19 cellular contexts compared by ENCODE assay signal in the genomic region with DNA sequence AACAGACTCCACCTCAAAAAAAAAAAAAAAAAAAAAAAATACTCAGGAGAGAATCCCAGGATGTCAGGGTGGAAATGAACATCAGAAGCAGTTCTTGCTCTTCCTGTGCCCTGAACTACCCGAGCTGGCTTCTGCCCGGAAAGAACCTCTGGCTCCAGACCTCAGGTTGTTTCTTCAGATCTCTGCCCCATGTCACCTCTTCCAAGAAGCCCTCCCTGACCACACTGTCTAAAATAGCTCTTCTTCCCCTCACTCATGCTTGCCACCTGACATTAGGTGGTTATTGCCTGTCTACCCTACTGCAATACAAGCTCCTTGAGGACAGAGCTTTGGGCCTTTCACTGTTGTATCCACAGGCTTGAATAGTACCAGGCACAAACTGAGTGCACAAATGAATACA. TPM values are rescaled to one million over a fixed set of nuclear protein-coding genes. Genes with fewer than 3 reads are reported as not detected.
DNase-seq lines count a peak whose midpoint lies in the region; ATAC-seq, FAIRE-seq and TF ChIP-seq lines count a peak whose summit lies in the region.
"Had no signal": no experiment of that assay in that cellular context is flagged by ENCODE, and none has a peak within 500 bp of the region (broad histone marks: within the 10 kb centered on the region; RNA-seq: fewer than 3 reads in every experiment).

No MANE protein-coding gene starts in this region.

- H3K4me1 Mint-ChIP-seq in activated CD4-positive, alpha-beta T cell treated with anti-CD3 and anti-CD28 coated beads, Interleukin-2, amount 10 ng/mL, durations not matched to agents 7 days and 5 days = peaks cover 47% of the 10 kb centered on the region
- H3K4me1 Mint-ChIP-seq in IgD-negative memory B cell (peaks cover 38 to 50% (median 43%) of the 10 kb centered on the region in 3 donors), endodermal cell (peaks cover 35% of the 10 kb centered on the region)
- H3K4me1 Mint-ChIP-seq in stimulated activated naive B cell treated with anti-CD40 and anti-IgM and Interleukin-4, amounts not matched to agents 10 μg/mL and 1 μg/mL and 100 μg/mL, for 72 hours = peaks cover 32 to 58% of the 10 kb centered on the region in 2 donors

- H3K27ac ChIP-seq in endodermal cell (ENCODE audit: low read depth, low read length) = no peak overlapping the region
- H3K27ac ChIP-seq in subcutaneous abdominal adipose tissue (ENCODE audit: low read depth, low read length) = peak overlapping the region; percentile 0
- H3K27ac ChIP-seq: BLaER1, KMS-11 had no signal

- H3K27me3 Mint-ChIP-seq in activated CD4-positive, alpha-beta T cell treated with anti-CD3 and anti-CD28 coated beads, Interleukin-2, amount 10 ng/mL, durations not matched to agents 7 days and 5 days = no peaks in the 10 kb centered on the region
- H3K27me3 Mint-ChIP-seq in IgD-negative memory B cell (no peaks in the 10 kb centered on the region), endodermal cell (ENCODE audit: insufficient read depth) (no peaks in the 10 kb centered on the region)
- no peaks in the 10 kb centered on the region for H3K27me3 Mint-ChIP-seq in stimulated activated naive B cell treated with anti-CD40 and anti-IgM and Interleukin-4, amounts not matched to agents 10 μg/mL and 1 μg/mL and 100 μg/mL, for 72 hours

- CTCF ChIA-PET in activated CD4-positive, alpha-beta T cell treated with anti-CD3 and anti-CD28 coated beads, Interleukin-2, amount 10 ng/mL, durations not matched to agents 7 days and 5 days (lab: Charles Lee) = interaction anchor here (0.6 to 1.7 kb wide), 6 partner anchors 10 to 469 kb away, joined by 3 to 6 read pairs (median 4); no protein-coding TSS in a partner anchor

- H3K9me3 ChIP-seq in endodermal cell (ENCODE audit: control insufficient read depth, low read length) (no peaks in the 10 kb centered on the region), subcutaneous abdominal adipose tissue (ENCODE audit: control insufficient read depth in 5 of 5, low read length in 5 of 5) (no peaks in the 10 kb centered on the region)

- ATAC-seq in stimulated activated naive B cell treated with anti-CD40 and anti-IgM and Interleukin-4, amounts not matched to agents 10 μg/mL and 1 μg/mL and 100 μg/mL, for 72 hours (replicated peaks) = no peak
- ATAC-seq: heart left ventricle had no signal

- no peak for TF ChIP-seq CTCF in endodermal cell (conservative IDR thresholded peaks at IDR 0.05)

- no peak for DNase-seq in activated CD4-positive, alpha-beta T cell treated with anti-CD3 and anti-CD28 coated beads, Interleukin-2, amount 10 ng/mL, durations not matched to agents 7 days and 5 days
- DNase-seq in activated CD4-positive, alpha-beta T cell treated with anti-CD3 and anti-CD28 coated beads for 1 hour = no peak
- DNase-seq in endodermal cell (no peak), islet precursor cell (no peak), frontal cortex (ENCODE audit: low spot score in 2 of 2) (no peak)
- no peak for DNase-seq in stimulated activated naive B cell treated with anti-CD40 and anti-IgM and Interleukin-4, amounts not matched to agents 10 μg/mL and 1 μg/mL and 100 μg/mL, for 72 hours
- DNase-seq: activated CD8-positive, alpha-beta memory T cell treated with anti-CD3 and anti-CD28 coated beads for 24 hours; cortex of kidney; heart left ventricle; NCI-H1092; NCI-H1930; NK-92 treated with Interleukin-12 subunit alpha and Interleukin-12 subunit beta, amount 100 ng/mL, for 24 hours had no signal

- no peaks in the 10 kb centered on the region for H3K27me3 ChIP-seq in endodermal cell (ENCODE audit: control insufficient read depth, insufficient read depth, low read length, poor library complexity, severe bottlenecking)
- H3K27me3 ChIP-seq in subcutaneous abdominal adipose tissue (ENCODE audit: control insufficient read depth in 5 of 5, insufficient read depth in 4 of 5, low read length in 5 of 5) = no peaks in the 10 kb centered on the region
- H3K27me3 ChIP-seq: BLaER1, heart left ventricle had no signal

- no peak overlapping the region for H3K4me3 Mint-ChIP-seq in activated CD4-positive, alpha-beta T cell treated with anti-CD3 and anti-CD28 coated beads, Interleukin-2, amount 10 ng/mL, durations not matched to agents 7 days and 5 days
- peak overlapping the region in 2 of 4 donors; percentile 57 to 72 for H3K4me3 Mint-ChIP-seq in IgD-negative memory B cell
- H3K4me3 Mint-ChIP-seq in endodermal cell = no peak overlapping the region
- peak overlapping the region in 1 of 2 donors; percentile 18 for H3K4me3 Mint-ChIP-seq in stimulated activated naive B cell treated with anti-CD40 and anti-IgM and Interleukin-4, amounts not matched to agents 10 μg/mL and 1 μg/mL and 100 μg/mL, for 72 hours

- H3K9ac ChIP-seq in endodermal cell (ENCODE audit: extremely low read depth, low read length, poor library complexity, severe bottlenecking) = no peak overlapping the region
- peak overlapping the region in 2 of 5 donors; percentile 0 to 35 for H3K9ac ChIP-seq in subcutaneous abdominal adipose tissue (ENCODE audit: low read length in 5 of 5)
- H3K9ac ChIP-seq: BLaER1, KMS-11 had no signal

- H3K4me3 ChIP-seq in endodermal cell (ENCODE audit: low read length) = no peak overlapping the region
- no peak overlapping the region for H3K4me3 ChIP-seq in subcutaneous abdominal adipose tissue (ENCODE audit: low read depth in 1 of 5, low read length in 5 of 5)
- H3K4me3 ChIP-seq: BLaER1, heart left ventricle, skin epidermis had no signal

- H3K4me1 ChIP-seq in endodermal cell (ENCODE audit: control insufficient read depth, insufficient read depth, low read length) (peaks cover 8% of the 10 kb centered on the region), subcutaneous abdominal adipose tissue (ENCODE audit: control insufficient read depth in 5 of 5, insufficient read depth in 5 of 5, low read length in 5 of 5) (peaks cover 8 to 79% (median 71%) of the 10 kb centered on the region in 5 donors)

- POLR2A ChIA-PET in activated CD4-positive, alpha-beta T cell treated with anti-CD3 and anti-CD28 coated beads, Interleukin-2, amount 10 ng/mL, durations not matched to agents 7 days and 5 days (lab: Charles Lee) = no interaction called here

- H3K9me3 Mint-ChIP-seq in activated CD4-positive, alpha-beta T cell treated with anti-CD3 and anti-CD28 coated beads, Interleukin-2, amount 10 ng/mL, durations not matched to agents 7 days and 5 days = no peaks in the 10 kb centered on the region
- H3K9me3 Mint-ChIP-seq in IgD-negative memory B cell = no peaks in the 10 kb centered on the region
- H3K9me3 Mint-ChIP-seq in endodermal cell = no peaks in the 10 kb centered on the region
- no peaks in the 10 kb centered on the region for H3K9me3 Mint-ChIP-seq in stimulated activated naive B cell treated with anti-CD40 and anti-IgM and Interleukin-4, amounts not matched to agents 10 μg/mL and 1 μg/mL and 100 μg/mL, for 72 hours

- 87 to 91% methylated on average over 2 of the region's 2 CpGs for WGBS in endodermal cell (ENCODE audit: insufficient coverage in 1 of 2, insufficient read length in 1 of 2), 2 experiments

- peaks cover 18% of the 10 kb centered on the region for H3K36me3 Mint-ChIP-seq in activated CD4-positive, alpha-beta T cell treated with anti-CD3 and anti-CD28 coated beads, Interleukin-2, amount 10 ng/mL, durations not matched to agents 7 days and 5 days (ENCODE audit: low read depth)
- peaks cover 3% of the 10 kb centered on the region for H3K36me3 Mint-ChIP-seq in IgD-negative memory B cell
- H3K36me3 Mint-ChIP-seq in endodermal cell (ENCODE audit: low read depth) = peaks cover 26% of the 10 kb centered on the region
- H3K36me3 Mint-ChIP-seq in stimulated activated naive B cell treated with anti-CD40 and anti-IgM and Interleukin-4, amounts not matched to agents 10 μg/mL and 1 μg/mL and 100 μg/mL, for 72 hours = peaks cover 16 to 38% of the 10 kb centered on the region in 2 donors

- no peak for FAIRE-seq in frontal cortex (lab: Jason Lieb, UNC)
- FAIRE-seq: A204.1, endothelial cell of umbilical vein had no signal

- H3K27ac Mint-ChIP-seq in activated CD4-positive, alpha-beta T cell treated with anti-CD3 and anti-CD28 coated beads, Interleukin-2, amount 10 ng/mL, durations not matched to agents 7 days and 5 days = peak overlapping the region; percentile 58
- H3K27ac Mint-ChIP-seq in IgD-negative memory B cell (peak overlapping the region; percentile 39 to 96 (median 70)), endodermal cell (peak overlapping the region; percentile 57)
- H3K27ac Mint-ChIP-seq in stimulated activated naive B cell treated with anti-CD40 and anti-IgM and Interleukin-4, amounts not matched to agents 10 μg/mL and 1 μg/mL and 100 μg/mL, for 72 hours = no peak overlapping the region

- H3K36me3 ChIP-seq in endodermal cell (ENCODE audit: control insufficient read depth, insufficient read depth, low read length) = peaks cover 6% of the 10 kb centered on the region
- H3K36me3 ChIP-seq in subcutaneous abdominal adipose tissue (ENCODE audit: control insufficient read depth in 5 of 5, insufficient read depth in 5 of 5, low read length in 5 of 5) = peaks cover 0 to 4% (median 0%) of the 10 kb centered on the region in 5 donors

RNA-seq across cellular contexts. Expression of gene TKT, which starts 8.2 kb away (rescaled TPM):
- 100 to 1,000 TPM; 224 to 228 TPM for total RNA-seq in activated CD4-positive, alpha-beta T cell treated with anti-CD3 and anti-CD28 coated beads, Interleukin-2, amount 10 ng/mL, durations not matched to agents 7 days and 5 days
- 102 TPM for polyA plus RNA-seq in IgD-negative memory B cell
- total RNA-seq in endodermal cell (100 to 1,000 TPM; 373 to 472 TPM), frontal cortex (122 TPM)
- polyA plus RNA-seq in endodermal cell (2013, experiment 1 of 2) = 576 TPM
- 503 TPM for polyA plus RNA-seq in endodermal cell (2013, experiment 2 of 2)
